ENCODE assay signal across 9 cellular contexts in the genomic region with DNA sequence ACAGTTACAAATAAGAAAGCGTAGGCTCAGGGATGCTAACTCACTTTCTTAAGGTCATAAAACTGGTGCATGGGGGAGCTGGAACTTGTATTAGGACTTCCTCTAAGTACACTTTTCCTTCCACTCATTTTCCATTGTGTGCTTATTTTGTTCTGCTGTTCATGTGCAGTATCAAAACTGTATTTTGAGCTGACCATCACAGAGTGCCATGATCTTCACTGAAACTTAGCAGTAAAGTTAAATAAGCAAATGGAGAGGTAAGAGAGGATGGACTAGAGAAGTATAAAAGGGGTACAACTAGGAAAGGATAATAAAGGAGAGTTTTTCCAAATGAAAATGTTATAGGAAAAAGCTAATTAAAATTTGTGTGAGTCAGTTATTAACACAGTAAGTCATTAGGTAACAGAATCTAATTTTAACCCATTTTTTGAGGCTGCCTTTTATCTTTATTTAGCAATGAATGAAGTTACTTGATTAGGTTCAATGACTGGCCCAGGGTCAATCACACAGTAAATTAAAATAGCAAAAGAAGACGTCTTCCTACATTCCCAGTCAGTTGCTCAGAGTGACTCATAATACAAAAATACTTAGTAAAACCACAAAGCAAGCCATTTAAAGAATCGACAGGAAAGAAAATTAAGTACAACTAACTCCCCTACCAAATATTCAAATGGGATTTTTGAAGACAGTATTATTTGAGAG.
DNase-seq lines count a peak whose midpoint lies in the region; ATAC-seq and TF ChIP-seq lines count a peak whose summit lies in the region.
"Had no signal": no experiment of that assay in that cellular context is flagged by ENCODE, and none has a peak within 500 bp of the region (broad histone marks: within the 10 kb centered on the region; RNA-seq: fewer than 3 reads in every experiment).

No MANE protein-coding gene starts in this region.

- H3K27ac Mint-ChIP-seq in activated T-cell treated with anti-CD3 and anti-CD28 coated beads, Interleukin-2, amount 50 U/mL, for 72 hours = peak overlapping the region; percentile 15

- H3K36me3 ChIP-seq in RWPE2 (ENCODE audit: low read depth) = peaks cover 5% of the 10 kb centered on the region; the same call in 1 of the 2 replicates

- H3K27ac ChIP-seq in RWPE2 (ENCODE audit: poor library complexity, severe bottlenecking) (peak overlapping the region; percentile 92), epithelial cell of prostate (peak overlapping the region; percentile 83), substantia nigra (ENCODE audit: low read depth, low read length, poor library complexity, severe bottlenecking) (no peak overlapping the region)
- H3K27ac ChIP-seq: KMS-11 had no signal

- no peaks in the 10 kb centered on the region for H3K27me3 Mint-ChIP-seq in activated T-cell treated with anti-CD3 and anti-CD28 coated beads, Interleukin-2, amount 50 U/mL, for 72 hours (ENCODE audit: low read depth)

- peaks cover under 1 to 5% of the 10 kb centered on the region in 2 donors for H3K9me3 Mint-ChIP-seq in activated T-cell treated with anti-CD3 and anti-CD28 coated beads, Interleukin-2, amount 50 U/mL, for 72 hours

- H3K4me3 ChIP-seq in RWPE2 (ENCODE audit: severe bottlenecking) = no peak overlapping the region

- H3K9me3 ChIP-seq in RWPE2 (ENCODE audit: severe bottlenecking) = no peaks in the 10 kb centered on the region

- H3K27me3 ChIP-seq in RWPE2 (ENCODE audit: insufficient read depth, poor library complexity, severe bottlenecking) = no peaks in the 10 kb centered on the region

- H3K4me1 ChIP-seq in RWPE2 (ENCODE audit: insufficient read depth, poor library complexity, severe bottlenecking) = peaks cover 21% of the 10 kb centered on the region

- peak; percentile 41 to 54 for ATAC-seq in activated T-cell treated with anti-CD3 and anti-CD28 coated beads, Interleukin-2, amount 50 U/mL, for 72 hours (replicated peaks in 1 of 2)
- ATAC-seq in RWPE2 (ENCODE audit: low read depth) (peak; percentile 97), GM18870 (IDR thresholded peaks at IDR 0.05; ENCODE audit: unreplicated experiment) (no peak)

- H3K4me3 Mint-ChIP-seq in activated T-cell treated with anti-CD3 and anti-CD28 coated beads, Interleukin-2, amount 50 U/mL, for 72 hours = peak overlapping the region in 1 of 2 donors; percentile 24

- peaks cover 0 to under 1% of the 10 kb centered on the region in 2 donors for H3K36me3 Mint-ChIP-seq in activated T-cell treated with anti-CD3 and anti-CD28 coated beads, Interleukin-2, amount 50 U/mL, for 72 hours (ENCODE audit: insufficient read depth in 2 of 2)

- no peak for DNase-seq in activated T-cell treated with anti-CD3 and anti-CD28 coated beads, Interleukin-2, amount 50 U/mL, for 72 hours
- DNase-seq in activated T-cell treated with anti-CD3 and anti-CD28 coated beads, Interleukin-2, amount 50 U/mL, for 1 hour = no peak
- DNase-seq in RWPE2 (ENCODE audit: low spot score) (no peak), epithelial cell of prostate (ENCODE audit: low read depth, low spot score) (peak; percentile 43), stromal cell of bone marrow (ENCODE audit: low read depth) (peak; percentile 67), substantia nigra (lab: John Stamatoyannopoulos, UW) (no peak)
- DNase-seq in activated effector memory CD4-positive, alpha-beta T cell treated with anti-CD3 and anti-CD28 coated beads, Interleukin-2, amount 50 U/mL, for 16 hours = no peak

- peaks cover 19% of the 10 kb centered on the region for H3K4me1 Mint-ChIP-seq in activated T-cell treated with anti-CD3 and anti-CD28 coated beads, Interleukin-2, amount 50 U/mL, for 72 hours (ENCODE audit: low read depth)

- TF ChIP-seq CTCF in RWPE2 (IDR thresholded peaks at IDR 0.05; ENCODE audit: poor library complexity, severe bottlenecking) = no peak

Comparison
In these comparisons a context has a peak if more than half of its experiments do, and no peak if none do; other contexts are left out.
1. DNase-seq: peak in epithelial cell of prostate (single experiment) and stromal cell of bone marrow (single experiment); none in activated T-cell treated with anti-CD3 and anti-CD28 coated beads, Interleukin-2, amount 50 U/mL, for 72 hours (0 of 2), activated T-cell treated with anti-CD3 and anti-CD28 coated beads, Interleukin-2, amount 50 U/mL, for 1 hour (single experiment), RWPE2 (single experiment), substantia nigra (0 of 49) and activated effector memory CD4-positive, alpha-beta T cell treated with anti-CD3 and anti-CD28 coated beads, Interleukin-2, amount 50 U/mL, for 16 hours (single experiment).